Comparison of ENCODE assay signal across 14 cellular contexts in genomic region chr7:155463114-155463811, GRCh38. TPM values are rescaled to one million over a fixed set of nuclear protein-coding genes. Genes with fewer than 3 reads are reported as not detected.
"Had no signal": no experiment of that assay in that cellular context is flagged by ENCODE, and none has a peak within 500 bp of the region (broad histone marks: within the 10 kb centered on the region; RNA-seq: fewer than 3 reads in every experiment).

No MANE protein-coding gene starts in this region.

- H3K4me3 ChIP-seq: esophagus squamous epithelium, tibial artery, uterus had no signal

- DNase-seq: activated CD4-positive, alpha-beta T cell treated with anti-CD3 and anti-CD28 coated beads, Interleukin-2, amount 10 ng/mL, durations not matched to agents 24 days and 14 days; activated CD4-positive, CD25-positive, alpha-beta regulatory T cell; activated CD8-positive, alpha-beta memory T cell treated with anti-CD3 and anti-CD28 coated beads, Interleukin-2, amount 50 U/mL, for 4 hours; activated CD8-positive, alpha-beta T cell treated with anti-CD3 and anti-CD28 coated beads, Interleukin-2, amount 10 ng/mL, durations not matched to agents 7 days and 5 days; activated T-cell treated with anti-CD3 and anti-CD28 coated beads, Interleukin-2, amount 50 U/mL, for 48 hours; anterior cingulate cortex; esophagus squamous epithelium; immature natural killer cell; stimulated activated CD4-positive, alpha-beta T cell treated with anti-CD3 and anti-CD28 coated beads, Interleukin-2, amount 100 ng/mL, for 48 hours; tibial artery; uterus had no signal

- FAIRE-seq: endometrium had no signal

- H3K27ac ChIP-seq: esophagus squamous epithelium, tibial artery, uterus had no signal

- H3K36me3 ChIP-seq: esophagus squamous epithelium, tibial artery, uterus had no signal

- ATAC-seq: activated CD8-positive, alpha-beta T cell treated with anti-CD3 and anti-CD28 coated beads, Interleukin-2, amount 10 ng/mL, durations not matched to agents 7 days and 5 days; stimulated activated memory B cell treated with anti-CD40 and anti-IgM and Interleukin-4, amounts not matched to agents 10 μg/mL and 1 μg/mL and 100 μg/mL, for 72 hours had no signal

- H3K9me3 ChIP-seq: esophagus squamous epithelium, tibial artery, uterus had no signal

RNA-seq across cellular contexts. Expression of gene EN2, which starts 5.3 kb away (rescaled TPM):
- polyA plus RNA-seq: immature natural killer cell, neural cell had no signal
